ENCODE assay signal across 8 cellular contexts in the genomic region with DNA sequence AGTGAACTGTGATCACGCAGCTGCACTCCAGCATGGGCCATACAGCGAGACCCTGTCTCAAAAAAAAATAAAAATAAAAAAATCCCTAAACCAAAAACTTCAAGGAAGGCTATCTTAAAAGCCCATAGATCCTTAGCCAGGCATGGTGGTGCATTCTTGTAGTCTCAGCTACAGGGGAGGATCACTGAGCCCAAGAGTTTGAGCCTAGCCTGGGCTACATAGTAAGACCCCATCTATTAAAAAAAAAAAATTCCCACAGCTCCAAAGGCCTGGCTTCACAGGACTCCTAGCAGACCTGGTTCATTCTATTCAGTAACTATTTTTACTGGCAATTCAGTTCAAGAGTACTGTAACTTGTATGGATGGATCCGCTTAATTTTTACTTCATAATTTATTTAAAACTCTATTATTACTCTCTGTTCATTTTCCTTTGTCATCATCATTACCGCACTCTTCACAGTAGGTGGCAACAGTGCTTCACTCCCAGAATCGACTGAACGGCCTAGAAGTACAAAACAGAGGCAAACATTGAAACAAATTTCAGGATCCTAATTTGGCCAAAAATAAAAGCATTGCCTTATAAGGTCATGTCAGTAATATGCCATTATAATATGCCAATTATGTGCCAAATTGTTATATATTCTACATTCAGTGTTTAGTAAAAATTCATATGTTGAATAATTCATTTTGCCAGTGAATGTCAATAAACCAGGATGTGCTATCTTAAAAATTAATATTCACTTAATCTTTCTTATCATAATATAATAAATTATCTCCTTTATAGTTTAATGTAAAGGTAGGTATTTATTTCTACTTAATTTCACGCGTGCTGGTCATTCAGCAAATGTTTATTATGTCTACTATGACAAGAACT. TPM values are rescaled to one million over a fixed set of nuclear protein-coding genes. Genes with fewer than 3 reads are reported as not detected.
DNase-seq lines count a peak whose midpoint lies in the region; ATAC-seq and TF ChIP-seq lines count a peak whose summit lies in the region.

No MANE protein-coding gene starts in this region.

- H2AFZ ChIP-seq in OCI-LY1 (ENCODE audit: low read length), result no peak overlapping the region

- H3K4me3 ChIP-seq in OCI-LY1 (ENCODE audit: low read depth, low read length, poor library complexity, severe bottlenecking) (no peak overlapping the region), lung (no peak overlapping the region), lower leg skin (ENCODE audit: low read depth, poor library complexity, severe bottlenecking) (no peak overlapping the region)

- DNase-seq in Caki2 (ENCODE audit: low read depth) (peak; percentile 47), dedifferentiated amniotic fluid mesenchymal stem cell (ENCODE audit: extremely low spot score) (peak; percentile 87), lung (ENCODE audit: low spot score) (no peak), activated gamma-delta T cell (lab: John Stamatoyannopoulos, UW) (no peak), lower leg skin (ENCODE audit: low spot score in 2 of 2) (no peak)

- no peaks in the 10 kb centered on the region for H3K79me2 ChIP-seq in OCI-LY1 (ENCODE audit: insufficient read depth, low read length)

- ATAC-seq in GM18867 (IDR thresholded peaks at IDR 0.05; ENCODE audit: unreplicated experiment) (peak; percentile 84), HG03558 (IDR thresholded peaks at IDR 0.05; ENCODE audit: extremely low read depth, unreplicated experiment) (peak; percentile 56), lung (ENCODE audit: insufficient read depth, low FRiP score) (peak; percentile 81)

- H3K9ac ChIP-seq in OCI-LY1 (ENCODE audit: low read length), result no peak overlapping the region

- H3K9me3 ChIP-seq in OCI-LY1 (ENCODE audit: low read length) (no peaks in the 10 kb centered on the region), lung (ENCODE audit: control insufficient read depth in 2 of 2, insufficient read depth in 1 of 2, low read length in 1 of 2) (no peaks in the 10 kb centered on the region)

- H3K27me3 ChIP-seq in OCI-LY1 (ENCODE audit: insufficient read depth, low read length) (no peaks in the 10 kb centered on the region), lung (ENCODE audit: control insufficient read depth, insufficient read depth) (no peaks in the 10 kb centered on the region)

- no peaks in the 10 kb centered on the region for H3K4me1 ChIP-seq in OCI-LY1 (ENCODE audit: insufficient read depth, low read length, severe bottlenecking)
- no peaks in the 10 kb centered on the region for H3K4me1 ChIP-seq in lung (ENCODE audit: control insufficient read depth in 2 of 2, insufficient read depth in 2 of 2, low read length in 2 of 2)

- WGBS in lung, 2 donors, result 46 to 51% methylated on average over 8 of the region's 8 CpGs
- WGBS in lower leg skin, 2 donors, result 42 to 45% methylated on average over 8 of the region's 8 CpGs

- H3F3A ChIP-seq in OCI-LY1 (ENCODE audit: insufficient read depth, low read length), result no peaks in the 10 kb centered on the region

- H4K20me1 ChIP-seq in OCI-LY1 (ENCODE audit: insufficient read depth, low read length), result no peaks in the 10 kb centered on the region

- H3K36me3 ChIP-seq in OCI-LY1 (ENCODE audit: insufficient read depth, low read length), result no peaks in the 10 kb centered on the region
- no peaks in the 10 kb centered on the region for H3K36me3 ChIP-seq in lung (ENCODE audit: control insufficient read depth in 2 of 2, insufficient read depth in 2 of 2, low read length in 2 of 2)

- intact Hi-C loops in lower leg skin (cut with DNase I; ENCODE audit: low total_unique reads), result loop anchor here (5.0 kb wide), 1 partner anchor 447 kb away; no protein-coding TSS in a partner anchor

- H3K4me2 ChIP-seq in OCI-LY1 (ENCODE audit: low read length), result no peak overlapping the region

- in situ Hi-C loops in Caki2 (cut with HindIII; ENCODE audit: low pct_unique_long_range_greater_than_20kb, low sequenced_read_pairs), result no loop called here

- TF ChIP-seq CTCF in OCI-LY1 (IDR thresholded peaks at IDR 0.05; ENCODE audit: low read length) (peak; percentile 72), lung (IDR thresholded peaks at IDR 0.05; ENCODE audit: control extremely low read depth, extremely low read depth) (peak; percentile 57), lower leg skin (IDR thresholded peaks at IDR 0.05) (peak in 1 of 3 donors; percentile 51)

- TF ChIP-seq POLR2A in lower leg skin (IDR thresholded peaks at IDR 0.05), result no peak

- no peaks in the 10 kb centered on the region for H3K9me2 ChIP-seq in OCI-LY1 (ENCODE audit: low read depth, low read length)

- no peak overlapping the region for H3K27ac ChIP-seq in OCI-LY1 (ENCODE audit: low read depth, low read length, poor library complexity, severe bottlenecking)
- H3K27ac ChIP-seq in lung (ENCODE audit: low read depth in 1 of 2, low read length in 1 of 2), result no peak overlapping the region

RNA-seq across cellular contexts. Expression of a gene that starts 14.3 kb away (rescaled TPM):
- 14.0 and 20.9 TPM in 2 replicates for total RNA-seq in Caki2 (2014; rRNA removed; shearing (Covaris generic); ENCODE audit: low replicate concordance)
- total RNA-seq in lung (10 to 100 TPM; 37.2 to 62.1 TPM), lower leg skin (10 to 100 TPM; 13.2 to 29.8 (median 24.4) TPM)
- polyA plus RNA-seq in lung, result 10 to 100 TPM in 1 of 2 donors, 1 to 10 TPM in 1; 8.0 to 11.0 TPM

Comparison
In these comparisons a context has a peak if more than half of its experiments do, and no peak if none do; other contexts are left out.
1. DNase-seq: peak in Caki2 (single experiment) and dedifferentiated amniotic fluid mesenchymal stem cell (single experiment); none in lung (single experiment), activated gamma-delta T cell (single experiment) and lower leg skin (0 of 2).
2. Peak in every context shown above with its lines, with median percentiles within 50 percentile points of each other: ATAC-seq.